Comparison of ENCODE assay signal across 12 cellular contexts in genomic region chr2:190859347-190860297, GRCh38. TPM values are rescaled to one million over a fixed set of nuclear protein-coding genes. Genes with fewer than 3 reads are reported as not detected.
A peak's percentile ranks its signal among the peaks of the same experiment; 100 is the strongest.
DNase-seq lines count a peak whose midpoint lies in the region; ATAC-seq, FAIRE-seq and TF ChIP-seq lines count a peak whose summit lies in the region.
"Had no signal": no experiment of that assay in that cellular context is flagged by ENCODE, and none has a peak within 500 bp of the region (broad histone marks: within the 10 kb centered on the region; RNA-seq: fewer than 3 reads in every experiment).

No MANE protein-coding gene starts in this region.

- H3K27ac ChIP-seq in A549 (peak overlapping the region; percentile 87 to 91), K562 (ENCODE audit: extremely low read depth, low read depth, low read length) (no peak overlapping the region), gastrocnemius medialis (no peak overlapping the region)

- peak overlapping the region; percentile 75 for H3K4me2 ChIP-seq in A549
- H3K4me2 ChIP-seq in K562 (ENCODE audit: insufficient read depth, low read length) = no peak overlapping the region

- no peaks in the 10 kb centered on the region for H3K79me2 ChIP-seq in K562 (ENCODE audit: control insufficient read depth, insufficient read depth, low read length)

- FAIRE-seq in A549 (lab: Jason Lieb, UNC) (no peak), K562 (lab: Jason Lieb, UNC) (no peak)

- no peaks in the 10 kb centered on the region for H3K9me3 ChIP-seq in A549
- no peaks in the 10 kb centered on the region for H3K9me3 ChIP-seq in K562 (replicated peaks; ENCODE audit: control insufficient read depth, insufficient read depth, low read depth, low read length)
- H3K9me3 ChIP-seq in gastrocnemius medialis = no peaks in the 10 kb centered on the region

- CTCF ChIA-PET in A549 (lab: Yijun Ruan, JAX) (interaction anchor here (1.3 to 3.2 kb wide), 5 partner anchors 9 to 78 kb away, joined by 3 to 13 read pairs (median 3); no protein-coding TSS in a partner anchor), K562 (lab: Yijun Ruan, JAX; ENCODE audit: low intra/inter-chr PET ratio) (no interaction called here)

- BruUV-seq in K562 (replicated peaks; lab: Mats Ljungman, UMichigan) = no TSS peak

- in situ Hi-C loops in K562 (cut with MboI) = no loop called here
- in situ Hi-C loops in gastrocnemius medialis (cut with MboI; ENCODE audit: low sequenced_read_pairs in 4 of 4) = no loop called here

- H2AFZ ChIP-seq in K562 (ENCODE audit: low read depth, low read length) = no peak overlapping the region

- no peak for TF ChIP-seq CTCF in A549 (IDR thresholded peaks at IDR 0.05)
- no peak for TF ChIP-seq CTCF in K562 (IDR thresholded peaks at IDR 0.05 in 2 of 3, conservative IDR thresholded peaks at IDR 0.05 in 1 of 3; ENCODE audit: insufficient read depth in 2 of 3, low read depth in 1 of 3, low read length in 3 of 3)
- no peak for TF ChIP-seq CTCF in gastrocnemius medialis (IDR thresholded peaks at IDR 0.05 in 4 of 5, conservative IDR thresholded peaks at IDR 0.05 in 1 of 5)

- H3K4me3 ChIP-seq in A549 (peak overlapping the region; percentile 17; the same call in 2 of the 3 replicates), K562 (no peak overlapping the region), gastrocnemius medialis (no peak overlapping the region)

- H3K27me3 ChIP-seq in K562 (ENCODE audit: control insufficient read depth in 2 of 2, insufficient read depth in 2 of 2, low read length in 2 of 2) (no peaks in the 10 kb centered on the region), gastrocnemius medialis (no peaks in the 10 kb centered on the region)

- ATAC-seq in A549 (peak; percentile 57 to 72; a peak in 5 of 6 replicates), K562 (no peak), gastrocnemius medialis (no peak)

- H3K9me1 ChIP-seq in K562 (ENCODE audit: control insufficient read depth, insufficient read depth, low read length) = no peaks in the 10 kb centered on the region

- TF ChIP-seq EP300 in A549 (IDR thresholded peaks at IDR 0.05) (no peak), K562 (IDR thresholded peaks at IDR 0.05; ENCODE audit: low read length) (no peak)

- POLR2A ChIA-PET in A549 (lab: Yijun Ruan, JAX) (interaction anchor here (0.8 to 2.9 kb wide), 7 partner anchors 9 to 182 kb away, joined by 3 to 45 read pairs (median 5); partner anchors contain the start of gene GLS), K562 (lab: Yijun Ruan, JAX) (interaction anchor here (0.6 to 1.3 kb wide), 2 partner anchors 21 to 1725 kb away, joined by 3 read pairs; no protein-coding TSS in a partner anchor)

- H3K36me3 ChIP-seq in K562 (ENCODE audit: control insufficient read depth, insufficient read depth, low read length) (no peaks in the 10 kb centered on the region), gastrocnemius medialis (no peaks in the 10 kb centered on the region)

- TF ChIP-seq RAD21 in A549 (conservative IDR thresholded peaks at IDR 0.05 in 1 of 2, IDR thresholded peaks at IDR 0.05 in 1 of 2) (no peak), K562 (CRISPR knock-in tag; conservative IDR thresholded peaks at IDR 0.05 in 1 of 2, IDR thresholded peaks at IDR 0.05 in 1 of 2) (no peak)

- DNase-seq in A549 (ENCODE audit: low read depth in 1 of 2, low spot score in 1 of 2) (peak in 1 of 2 experiments; percentile 23), HK-2 (ENCODE audit: unreplicated experiment) (peak; percentile 52), K562 (ENCODE audit: extremely low read depth in 1 of 4, low spot score in 3 of 4) (no peak), kidney tubule cell (ENCODE audit: low spot score) (peak; percentile 76), HUDEP-2 (lab: John Stamatoyannopoulos, UW; ENCODE audit: unreplicated experiment in 76 of 76) (no peak), DMS 273 (lab: John Stamatoyannopoulos, UW; ENCODE audit: unreplicated experiment) (no peak), gastrocnemius medialis (no peak), NCI-H146 (lab: John Stamatoyannopoulos, UW) (no peak)
- DNase-seq: activated CD4-positive, alpha-beta T cell treated with anti-CD3 and anti-CD28 coated beads, Interleukin-2, amount 50 U/mL, for 1 hour; NCI-H2081 treated with DMSO at 0.1 percent for 48 hours; nucleus accumbens; SHP77 had no signal

- H4K20me1 ChIP-seq in K562 (replicated peaks; ENCODE audit: control insufficient read depth, insufficient read depth, low read length) = no peaks in the 10 kb centered on the region

- intact Hi-C loops in K562 (cut with micrococcal nuclease) = no loop called here
- intact Hi-C loops in gastrocnemius medialis (cut with DNase I; ENCODE audit: low total_unique reads) = loop anchor here (10.0 kb wide), 1 partner anchor 65 kb away; no protein-coding TSS in a partner anchor

- H3K4me1 ChIP-seq in A549 = peaks cover 78% of the 10 kb centered on the region
- H3K4me1 ChIP-seq in K562 (replicated peaks in 1 of 2; ENCODE audit: control insufficient read depth in 2 of 2, insufficient read depth in 2 of 2, low read length in 2 of 2) = no peaks in the 10 kb centered on the region
- H3K4me1 ChIP-seq in gastrocnemius medialis = peaks cover 9 to 10% of the 10 kb centered on the region in 2 donors

- TF ChIP-seq POLR2A in A549 (IDR thresholded peaks at IDR 0.05; ENCODE audit: low read length) (no peak), K562 (conservative IDR thresholded peaks at IDR 0.05) (no peak), gastrocnemius medialis (IDR thresholded peaks at IDR 0.05) (no peak)

- 10% methylated on average over 6 of the region's 6 CpGs for WGBS in A549 (ENCODE audit: missing lambda C conversion rate)
- 27% methylated on average over 6 of the region's 6 CpGs for WGBS in K562 (ENCODE audit: insufficient coverage, low coverage, missing lambda C conversion rate)

- no peak overlapping the region for H3K9ac ChIP-seq in K562 (ENCODE audit: insufficient read depth in 1 of 2, low read depth in 2 of 2, low read length in 2 of 2)

TF ChIP-seq in A549, 52 proteins besides CTCF, POLR2A, EP300 and RAD21 (continues in another document):
- TF ChIP-seq ZNF302 (CRISPR knock-in tag; IDR thresholded peaks at IDR 0.05) = no peak
- no peak for TF ChIP-seq ZSCAN20 (CRISPR knock-in tag; IDR thresholded peaks at IDR 0.05)

TF ChIP-seq in K562, 482 proteins besides CTCF, POLR2A, EP300 and RAD21 (continues in another document):
- TF ChIP-seq NFE2 (IDR thresholded peaks at IDR 0.05; ENCODE audit: low read depth) (peak; percentile 53), ZNF830 (CRISPR knock-in tag; IDR thresholded peaks at IDR 0.05) (no peak), MCM7 (IDR thresholded peaks at IDR 0.05) (no peak), ZHX1 (conservative IDR thresholded peaks at IDR 0.05; ENCODE audit: low read length) (no peak)

RNA-seq across cellular contexts. Expression of gene GLS, which starts 21.0 kb away (rescaled TPM):
- polyA plus RNA-seq in A549 (2011; rRNA removed) (221 and 269 TPM in 2 replicates), A549 (2017; fragmentation: RNase III; extraction: RNeasy Plus Mini Kit Qiagen cat#74134 plus additional on column Dnase treatment) (270 to 321 TPM (median 286 TPM) in 3 replicates), K562 (2011; rRNA removed) (44.4 and 61.7 TPM in 2 replicates), K562 (2014; fragmentation: Illumina TruSeq; extraction: Trizol) (31.9 and 36.7 TPM in 2 replicates), K562 (2014; fragmentation: Nextera tagmentation; extraction: Ambion mirVana) (10 to 100 TPM; 13.7 to 17.0 TPM), K562 (2014; rRNA removed) (29.8 and 35.9 TPM in 2 replicates)
- 27.9 and 32.7 TPM in 2 replicates for polyA plus RNA-seq in A549 (2012; cell fraction: cytosol; rRNA removed)
- 49.7 and 80.3 TPM in 2 replicates for polyA plus RNA-seq in A549 (2012; cell fraction: nucleus; rRNA removed)
- 194 and 213 TPM in 2 replicates for polyA minus RNA-seq in A549 (2011; rRNA and poly(A)+ RNA removed)
- total RNA-seq in K562 (2011; cell fraction: chromatin; rRNA removed; ENCODE audit: low replicate concordance) = 87.7 and 267 TPM in 2 replicates
- total RNA-seq in K562 (2011; cell fraction: nucleolus; rRNA removed) = 28.9 and 43.6 TPM in 2 replicates
- total RNA-seq in K562 (2011; cell fraction: nucleoplasm; rRNA removed) = 97.4 and 145 TPM in 2 replicates
- total RNA-seq in K562 (2014; rRNA removed) (60.8 and 63.2 TPM in 2 replicates), K562 (2014; rRNA removed; fragmentation: Illumina TruSeq; extraction: Trizol) (77.5 and 84.1 TPM in 2 replicates), K562 (2015; rRNA removed; fragmentation: Illumina TruSeq; extraction: Trizol) (45.6 and 48.2 TPM in 2 replicates), K562 (2021) (60.2 and 71.3 TPM in 2 replicates), gastrocnemius medialis (10 to 100 TPM; 12.4 to 32.6 (median 21.8) TPM)
- polyA plus RNA-seq in K562 (2011; cell fraction: cytosol; rRNA removed) = 6.6 and 10.9 TPM in 2 replicates
- 45.9 and 60.0 TPM in 2 replicates for polyA plus RNA-seq in K562 (2011; cell fraction: nucleus; rRNA removed)
- 19.3 and 36.3 TPM in 2 replicates for polyA plus RNA-seq in K562 (2012)
- 144 and 159 TPM in 2 replicates for polyA minus RNA-seq in K562 (2011; rRNA and poly(A)+ RNA removed)
- 27.4 and 44.4 TPM in 2 replicates for polyA minus RNA-seq in K562 (2011; cell fraction: cytosol; rRNA and poly(A)+ RNA removed)
- 73.0 and 110 TPM in 2 replicates for polyA minus RNA-seq in K562 (2011; cell fraction: nucleus; rRNA and poly(A)+ RNA removed)

Comparison
In these comparisons a context has a peak if more than half of its experiments do, and no peak if none do; other contexts are left out.
1. ATAC-seq: peak in A549 (2 of 2); none in K562 (single experiment) and gastrocnemius medialis (0 of 2).
2. DNase-seq: peak in HK-2 (single experiment) and kidney tubule cell (single experiment); none in K562 (0 of 4), HUDEP-2 (0 of 76), DMS 273 (single experiment), gastrocnemius medialis (0 of 2) and NCI-H146 (single experiment).
3. H3K27ac ChIP-seq: peak in A549 (2 of 2); none in K562 (single experiment) and gastrocnemius medialis (0 of 4).
4. Of the 35 proteins assayed by ChIP-seq in both K562 and A549: peak only in K562: none; only in A549: JUN, MAFK and MAX; in both: none; in neither: 32.